In the genomic region with DNA sequence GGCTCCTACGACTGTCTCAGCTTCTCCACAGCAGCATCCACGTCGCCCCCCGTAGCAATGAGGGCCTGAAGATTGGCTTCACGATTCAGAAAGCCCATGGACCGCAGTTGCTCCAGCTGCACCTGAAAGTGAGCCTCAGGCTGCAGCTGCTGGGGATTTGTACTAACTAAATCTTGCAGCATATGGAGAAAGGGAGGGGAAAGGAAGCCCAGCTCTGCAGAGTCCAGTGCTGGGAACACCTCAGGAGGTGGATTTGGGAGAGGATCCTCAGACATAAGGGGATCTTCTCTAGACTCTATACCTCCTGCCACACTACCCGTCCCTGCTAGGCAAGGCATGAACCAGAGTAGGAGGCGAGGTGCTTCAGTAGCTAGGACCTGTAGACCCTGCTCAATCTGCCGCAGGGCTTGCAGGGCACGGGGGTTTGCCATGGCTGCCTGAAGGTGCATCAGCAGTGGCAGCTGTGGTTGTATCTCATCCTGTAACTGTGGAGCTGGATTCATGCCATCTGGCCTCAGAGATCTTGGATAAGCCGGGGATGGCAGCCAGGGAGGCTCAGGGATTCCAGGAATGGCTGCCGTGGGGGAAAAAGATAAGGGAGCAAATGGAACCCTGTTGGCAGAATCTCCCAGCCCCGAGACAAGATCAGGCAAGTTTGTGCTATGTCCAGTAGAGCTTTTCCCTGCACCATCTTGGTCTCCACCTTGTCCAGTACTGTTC, we compare ENCODE assay signal across 30 cellular contexts. TPM values are rescaled to one million over a fixed set of nuclear protein-coding genes. Genes with fewer than 3 reads are reported as not detected.
"Had no signal": no experiment of that assay in that cellular context is flagged by ENCODE, and none has a peak within 500 bp of the region (broad histone marks: within the 10 kb centered on the region; RNA-seq: fewer than 3 reads in every experiment).

No MANE protein-coding gene starts in this region.

- DNase-seq: activated CD4-positive, alpha-beta T cell treated with anti-CD3 and anti-CD28 coated beads, Interleukin-2, amount 50 U/mL, for 1 hour; activated CD4-positive, CD25-positive, alpha-beta regulatory T cell; activated CD8-positive, alpha-beta memory T cell treated with anti-CD3 and anti-CD28 coated beads, Interleukin-2, amount 50 U/mL, for 4 hours; activated CD8-positive, alpha-beta T cell treated with anti-CD3 and anti-CD28 coated beads for 36 hours; activated gamma-delta T cell treated with Interleukin-2 at 50 U/mL for 16 hours; activated naive CD4-positive, alpha-beta T cell treated with anti-CD3 and anti-CD28 coated beads, Interleukin-2, amount 10 ng/mL, durations not matched to agents 7 days and 5 days; activated naive CD8-positive, alpha-beta T cell treated with anti-CD3 and anti-CD28 coated beads for 36 hours; activated T-cell treated with anti-CD3 and anti-CD28 coated beads, Interleukin-2, amount 50 U/mL, for 72 hours; brain microvascular endothelial cell; MM.1S; NCI-H1105; NCI-H1436 treated with DMSO at 0.1 percent for 48 hours; NCI-H187; NCI-H2081 treated with DMSO at 0.1 percent for 48 hours; NCI-H2227 treated with DMSO at 0.1 percent for 48 hours; NCI-H526; NCI-H774; PC-9; SIG-M5; T-cell; T-helper 2 cell; T1000 had no signal

- H3K36me3 ChIP-seq: brain microvascular endothelial cell had no signal

- H3K9ac ChIP-seq: KMS-11 had no signal

- FAIRE-seq: TTC549 had no signal

- H3K4me2 ChIP-seq: KMS-11, PC-9 had no signal

- H3K27me3 ChIP-seq: brain microvascular endothelial cell had no signal

- ATAC-seq: activated CD8-positive, alpha-beta T cell treated with anti-CD3 and anti-CD28 coated beads for 36 hours; activated T-cell treated with anti-CD3 and anti-CD28 coated beads, Interleukin-2, amount 50 U/mL, for 72 hours; T-cell had no signal

- H3K27ac ChIP-seq: brain microvascular endothelial cell, KMS-11, PC-9, SK-N-MC had no signal

- H2AFZ ChIP-seq: PC-9 had no signal

- H3K4me3 ChIP-seq: PC-9, SK-N-MC had no signal

RNA-seq across cellular contexts. Expression of gene UBQLN3, which starts 2.0 kb away (rescaled TPM):
- total RNA-seq: activated CD8-positive, alpha-beta T cell treated with anti-CD3 and anti-CD28 coated beads for 36 hours; activated naive CD8-positive, alpha-beta T cell treated with anti-CD3 and anti-CD28 coated beads for 36 hours; activated T-cell treated with anti-CD3 and anti-CD28 coated beads, Interleukin-2, amount 50 U/mL, for 72 hours; activated T-helper 2 cell treated with anti-CD3 and anti-CD28 coated beads, Interferon-gamma antibody, Interleukin-2, Interleukin-4, amounts not matched to agents 10 μg/mL and 5 μg/mL and 100 μg/mL, durations not matched to agents 14 hours and 24 hours and 36 hours; cardiac septum; NCI-H460; PC-9 had no signal
- polyA plus RNA-seq: adipose tissue had no signal

RNA-seq across cellular contexts. Expression of gene UBQLNL, which starts 8.8 kb away (rescaled TPM):
- total RNA-seq: NCI-H460 had no signal

RNA-seq across cellular contexts. Expression of gene OR52D1, which starts 19.3 kb away (rescaled TPM):
- total RNA-seq: activated CD8-positive, alpha-beta T cell treated with anti-CD3 and anti-CD28 coated beads for 36 hours; activated naive CD8-positive, alpha-beta T cell treated with anti-CD3 and anti-CD28 coated beads for 36 hours; activated T-cell treated with anti-CD3 and anti-CD28 coated beads, Interleukin-2, amount 50 U/mL, for 72 hours; activated T-helper 2 cell treated with anti-CD3 and anti-CD28 coated beads, Interferon-gamma antibody, Interleukin-2, Interleukin-4, amounts not matched to agents 10 μg/mL and 5 μg/mL and 100 μg/mL, durations not matched to agents 14 hours and 24 hours and 36 hours; cardiac septum; cerebellum; NCI-H460; PC-9; T-cell had no signal
- polyA plus RNA-seq: adipose tissue had no signal

RNA-seq across cellular contexts. Expression of gene OR52H1, which starts 40.6 kb away (rescaled TPM):
- total RNA-seq: activated CD8-positive, alpha-beta T cell treated with anti-CD3 and anti-CD28 coated beads for 36 hours; activated naive CD8-positive, alpha-beta T cell treated with anti-CD3 and anti-CD28 coated beads for 36 hours; activated T-cell treated with anti-CD3 and anti-CD28 coated beads, Interleukin-2, amount 50 U/mL, for 72 hours; activated T-helper 2 cell treated with anti-CD3 and anti-CD28 coated beads, Interferon-gamma antibody, Interleukin-2, Interleukin-4, amounts not matched to agents 10 μg/mL and 5 μg/mL and 100 μg/mL, durations not matched to agents 14 hours and 24 hours and 36 hours; cardiac septum; NCI-H460; PC-9 had no signal
- polyA plus RNA-seq: adipose tissue had no signal

RNA-seq across cellular contexts. Expression of gene OR51I2, which starts 58.6 kb away (rescaled TPM):
- total RNA-seq: activated CD8-positive, alpha-beta T cell treated with anti-CD3 and anti-CD28 coated beads for 36 hours; activated naive CD8-positive, alpha-beta T cell treated with anti-CD3 and anti-CD28 coated beads for 36 hours; activated T-cell treated with anti-CD3 and anti-CD28 coated beads, Interleukin-2, amount 50 U/mL, for 72 hours; activated T-helper 2 cell treated with anti-CD3 and anti-CD28 coated beads, Interferon-gamma antibody, Interleukin-2, Interleukin-4, amounts not matched to agents 10 μg/mL and 5 μg/mL and 100 μg/mL, durations not matched to agents 14 hours and 24 hours and 36 hours; cardiac septum; cerebellum; NCI-H460; PC-9; T-cell had no signal
- polyA plus RNA-seq: adipose tissue had no signal
